ENCODE assay signal across 1 cellular context in genomic region chr11:65132238-65132987, GRCh38.
TF ChIP-seq lines count a peak whose summit lies in the region.

No MANE protein-coding gene starts in this region.

TF ChIP-seq in GM12878, 131 proteins besides CTCF, POLR2A, EP300 and RAD21:
- TF ChIP-seq ZNF622 (IDR thresholded peaks at IDR 0.05) = no peak
- no peak for TF ChIP-seq REST (IDR thresholded peaks at IDR 0.05; ENCODE audit: low read depth, low read length)
- peak; percentile 16 for TF ChIP-seq MEF2B (IDR thresholded peaks at IDR 0.05; ENCODE audit: partially characterized antibody, poor library complexity, severe bottlenecking)
- TF ChIP-seq NKRF (conservative IDR thresholded peaks at IDR 0.05) = no peak
- peak; percentile 45 for TF ChIP-seq EED (IDR thresholded peaks at IDR 0.05; ENCODE audit: low read depth)
- TF ChIP-seq SPI1 (IDR thresholded peaks at IDR 0.05; ENCODE audit: borderline replicate concordance, insufficient read depth, low read depth, low read length) = 0 out of 2 replicates have a peak, but pooled peaks have one; percentile 23
- peak; percentile 22; the same call in 1 of the 2 replicates for TF ChIP-seq RUNX3 (IDR thresholded peaks at IDR 0.05; ENCODE audit: low read length)
- TF ChIP-seq MEF2A (IDR thresholded peaks at IDR 0.05; ENCODE audit: insufficient read depth, low read depth, low read length) = peak; percentile 78; the same call in 1 of the 2 replicates
- 0 out of 2 replicates have a peak, but pooled peaks have one; percentile 19 for TF ChIP-seq MTA3 (IDR thresholded peaks at IDR 0.05; ENCODE audit: borderline replicate concordance, low read length)
- no peak for TF ChIP-seq GABPA (IDR thresholded peaks at IDR 0.05; ENCODE audit: low read depth)
- TF ChIP-seq FOXM1 (IDR thresholded peaks at IDR 0.05; ENCODE audit: low read depth, low read length) = no peak
- peak; percentile 47; the same call in 1 of the 2 replicates for TF ChIP-seq PML (IDR thresholded peaks at IDR 0.05; ENCODE audit: low read length)
- TF ChIP-seq NR2F1 (conservative IDR thresholded peaks at IDR 0.05) = 0 out of 2 replicates have a peak, but pooled peaks have one; percentile 18
- TF ChIP-seq GATAD2B (conservative IDR thresholded peaks at IDR 0.05; ENCODE audit: low read depth) = no peak
- peak in 1 of 2 experiments; percentile 13; a peak in 1 of 4 replicates for TF ChIP-seq IKZF2 (IDR thresholded peaks at IDR 0.05)
- TF ChIP-seq EGR1 (IDR thresholded peaks at IDR 0.05; ENCODE audit: borderline replicate concordance in 1 of 2, low read depth in 2 of 2, low read length in 2 of 2) = no peak
- TF ChIP-seq POU2F2 (IDR thresholded peaks at IDR 0.05; ENCODE audit: borderline replicate concordance, low read depth, low read length) = peak; percentile 89
- TF ChIP-seq ZNF217 (IDR thresholded peaks at IDR 0.05) = no peak
- peak; percentile 56; the same call in 1 of the 2 replicates for TF ChIP-seq PAX5 (IDR thresholded peaks at IDR 0.05; ENCODE audit: borderline replicate concordance, low read depth, low read length)
